ENCODE assay signal across 8 cellular contexts in genomic region chr12:49109631-49110172, GRCh38. TPM values are rescaled to one million over a fixed set of nuclear protein-coding genes. Genes with fewer than 3 reads are reported as not detected.
DNase-seq lines count a peak whose midpoint lies in the region; FAIRE-seq and TF ChIP-seq lines count a peak whose summit lies in the region.

No MANE protein-coding gene starts in this region.

- H3K9me3 ChIP-seq in uterus: no peaks in the 10 kb centered on the region

- H3K18ac ChIP-seq in mesendoderm (ENCODE audit: low read length): peak overlapping the region; percentile 22

- peak overlapping the region; percentile 64 for H3K4me2 ChIP-seq in mesendoderm (ENCODE audit: low read length)

- peak overlapping the region; percentile 94 for H3K27ac Mint-ChIP-seq in activated naive CD4-positive, alpha-beta T cell treated with anti-CD3 and anti-CD28 coated beads, Interleukin-2, amount 10 ng/mL, durations not matched to agents 7 days and 5 days

- CTCF ChIA-PET in activated naive CD4-positive, alpha-beta T cell treated with anti-CD3 and anti-CD28 coated beads, Interleukin-2, amount 10 ng/mL, durations not matched to agents 7 days and 5 days (lab: Charles Lee): interaction anchor here (0.9 to 4.3 kb wide), 7 partner anchors 10 to 45 kb away, joined by 3 to 38 read pairs (median 4); partner anchors contain the start of gene TUBA1B
- CTCF ChIA-PET in GM10248 (lab: Yijun Ruan, JAX): interaction anchor here (0.8 to 19.5 kb wide), 9 partner anchors 10 to 126 kb away, joined by 3 to 369 read pairs (median 9); partner anchors contain the start of genes DHH and TUBA1B

- peaks cover 28% of the 10 kb centered on the region for H3K4me1 Mint-ChIP-seq in activated naive CD4-positive, alpha-beta T cell treated with anti-CD3 and anti-CD28 coated beads, Interleukin-2, amount 10 ng/mL, durations not matched to agents 7 days and 5 days

- TF ChIP-seq POLR2A in uterus (IDR thresholded peaks at IDR 0.05): no peak

- no peak overlapping the region for H2BK120ac ChIP-seq in mesendoderm (ENCODE audit: low read depth, low read length)

- no CpG with 5 or more reads among the region's 10 CpGs for WGBS in mesendoderm (ENCODE audit: extremely low coverage, insufficient coverage, low lambda C conversion rate)

- H4K5ac ChIP-seq in mesendoderm (ENCODE audit: low read length): no peak overlapping the region

- no peak overlapping the region for H3K4ac ChIP-seq in mesendoderm (ENCODE audit: low read depth, low read length)

- H3K9ac ChIP-seq in mesendoderm (ENCODE audit: low read length): peak overlapping the region; percentile 90

- H2BK15ac ChIP-seq in mesendoderm (replicated peaks; ENCODE audit: low read depth): no peak overlapping the region

- H4K8ac ChIP-seq in mesendoderm (ENCODE audit: low read depth, low read length): no peak overlapping the region

- H3K56ac ChIP-seq in mesendoderm (ENCODE audit: low read length): peak overlapping the region; percentile 68

- FAIRE-seq in bronchial epithelial cell (lab: Jason Lieb, UNC): no peak

- H3K4me3 ChIP-seq in bronchial epithelial cell (ENCODE audit: low read depth, low read length) (peak overlapping the region; percentile 96), mesendoderm (ENCODE audit: low read length) (peak overlapping the region; percentile 91), uterus (peak overlapping the region; percentile 79 to 90)

- H3K36me3 ChIP-seq in bronchial epithelial cell (ENCODE audit: control insufficient read depth, insufficient read depth, low read length) (peaks cover 5% of the 10 kb centered on the region), mesendoderm (ENCODE audit: control insufficient read depth, insufficient read depth, low read length) (no peaks in the 10 kb centered on the region), uterus (no peaks in the 10 kb centered on the region)

- H3K79me1 ChIP-seq in mesendoderm (ENCODE audit: low read length): peaks cover 16% of the 10 kb centered on the region

- intact Hi-C loops in uterus (cut with DNase I; ENCODE audit: low total_unique reads): no loop called here

- TF ChIP-seq CTCF in bronchial epithelial cell (IDR thresholded peaks at IDR 0.05; ENCODE audit: insufficient read depth, low read length, severe bottlenecking) (no peak), uterus (IDR thresholded peaks at IDR 0.05) (no peak), GM10248 (IDR thresholded peaks at IDR 0.05; ENCODE audit: control extremely low read depth, extremely low read depth, low read depth, missing control alignments) (no peak)

- H2BK5ac ChIP-seq in mesendoderm (ENCODE audit: low read length): no peak overlapping the region

- H3K36me3 Mint-ChIP-seq in activated naive CD4-positive, alpha-beta T cell treated with anti-CD3 and anti-CD28 coated beads, Interleukin-2, amount 10 ng/mL, durations not matched to agents 7 days and 5 days: peaks cover 13% of the 10 kb centered on the region

- H3K4me3 Mint-ChIP-seq in activated naive CD4-positive, alpha-beta T cell treated with anti-CD3 and anti-CD28 coated beads, Interleukin-2, amount 10 ng/mL, durations not matched to agents 7 days and 5 days: peak overlapping the region; percentile 94

- H3K27ac ChIP-seq in mesendoderm (ENCODE audit: low read depth, low read length) (no peak overlapping the region), uterus (peak overlapping the region; percentile 94 to 96)

- no peak overlapping the region for H3K23ac ChIP-seq in mesendoderm (ENCODE audit: low read length)

- no peak for DNase-seq in activated naive CD4-positive, alpha-beta T cell treated with anti-CD3 and anti-CD28 coated beads, Interleukin-2, amount 10 ng/mL, durations not matched to agents 7 days and 5 days
- no peak for DNase-seq in activated naive CD4-positive, alpha-beta T cell (lab: John Stamatoyannopoulos, UW)
- DNase-seq in bronchial epithelial cell (ENCODE audit: low read depth) (no peak), mesendoderm (no peak), uterus (no peak), AG20443 (ENCODE audit: low spot score) (no peak), NCI-H82 (lab: John Stamatoyannopoulos, UW) (no peak), GM10248 (ENCODE audit: extremely low spot score) (no peak)

- H3K9me3 Mint-ChIP-seq in activated naive CD4-positive, alpha-beta T cell treated with anti-CD3 and anti-CD28 coated beads, Interleukin-2, amount 10 ng/mL, durations not matched to agents 7 days and 5 days: no peaks in the 10 kb centered on the region

- H3K79me2 ChIP-seq in mesendoderm (ENCODE audit: control insufficient read depth, insufficient read depth, low read length): peaks cover 6% of the 10 kb centered on the region

- H3K27me3 ChIP-seq in bronchial epithelial cell (ENCODE audit: control insufficient read depth, insufficient read depth, low read length) (no peaks in the 10 kb centered on the region), mesendoderm (ENCODE audit: insufficient read depth, low read length, poor library complexity) (no peaks in the 10 kb centered on the region), uterus (no peaks in the 10 kb centered on the region)

- H2AK5ac ChIP-seq in mesendoderm (ENCODE audit: low read length): no peak overlapping the region

- H3K4me1 ChIP-seq in mesendoderm (ENCODE audit: control insufficient read depth, low read depth, low read length) (peaks cover 4% of the 10 kb centered on the region), uterus (peaks cover 14 to 15% of the 10 kb centered on the region in 2 donors)

- peaks cover 11% of the 10 kb centered on the region for H3K27me3 Mint-ChIP-seq in activated naive CD4-positive, alpha-beta T cell treated with anti-CD3 and anti-CD28 coated beads, Interleukin-2, amount 10 ng/mL, durations not matched to agents 7 days and 5 days

- POLR2A ChIA-PET in GM10248 (lab: Yijun Ruan, JAX): interaction anchor here (0.6 to 4.0 kb wide), 5 partner anchors 11 to 85 kb away, joined by 3 to 33 read pairs (median 4); partner anchors contain the start of genes RHEBL1 and TUBA1B

RNA-seq across cellular contexts. Expression of gene LMBR1L, which starts 0.9 kb away (rescaled TPM):
- 24.0 and 26.6 TPM in 2 replicates for total RNA-seq in bronchial epithelial cell
- polyA plus RNA-seq in mesendoderm (2013, experiment 1 of 2): 11.1 TPM
- 12.6 TPM for polyA plus RNA-seq in mesendoderm (2013, experiment 2 of 2)
- total RNA-seq in uterus: 100 to 1,000 TPM in 1 of 4 donors, 10 to 100 TPM in 3; 22.1 to 114 (median 43.2) TPM

RNA-seq across cellular contexts. Expression of gene DHH, which starts 15.1 kb away (rescaled TPM):
- total RNA-seq in bronchial epithelial cell (0.13 TPM in 1 of 2 replicates, not detected in the other), uterus (1 to 10 TPM in 2 of 4 donors, under 1 TPM in 1, not detected in 1; 0.26 to 1.7 (median 1.5) TPM)
- 0.01 TPM for polyA plus RNA-seq in mesendoderm (2013, experiment 1 of 2)
- 0.03 TPM for polyA plus RNA-seq in mesendoderm (2013, experiment 2 of 2)

RNA-seq across cellular contexts. Expression of gene TUBA1B, which starts 21.5 kb away (rescaled TPM):
- 253 and 317 TPM in 2 replicates for total RNA-seq in bronchial epithelial cell
- 2,535 TPM for polyA plus RNA-seq in mesendoderm (2013, experiment 1 of 2)
- polyA plus RNA-seq in mesendoderm (2013, experiment 2 of 2): 2,481 TPM
- 100 to 1,000 TPM; 374 to 912 (median 498) TPM for total RNA-seq in uterus

RNA-seq across cellular contexts. Expression of gene RHEBL1, which starts 39.9 kb away (rescaled TPM):
- total RNA-seq in bronchial epithelial cell (0.26 and 0.53 TPM in 2 replicates), uterus (under 1 TPM in 1 of 4 donors, not detected in 3; 0.37 TPM)
- 3.2 TPM for polyA plus RNA-seq in mesendoderm (2013, experiment 1 of 2)
- 3.1 TPM for polyA plus RNA-seq in mesendoderm (2013, experiment 2 of 2)

RNA-seq across cellular contexts. Expression of gene KMT2D, which starts 49.1 kb away (rescaled TPM):
- total RNA-seq in bronchial epithelial cell: 24.0 and 25.6 TPM in 2 replicates
- polyA plus RNA-seq in mesendoderm (2013, experiment 1 of 2): 20.5 TPM
- 19.3 TPM for polyA plus RNA-seq in mesendoderm (2013, experiment 2 of 2)
- total RNA-seq in uterus: 100 to 1,000 TPM in 1 of 4 donors, 10 to 100 TPM in 3; 22.3 to 138 (median 38.2) TPM
